In genomic region chr16:1108299-1109252, GRCh38 we compare ENCODE assay signal across 12 cellular contexts. TPM values are rescaled to one million over a fixed set of nuclear protein-coding genes. Genes with fewer than 3 reads are reported as not detected.
DNase-seq lines count a peak whose midpoint lies in the region; FAIRE-seq and TF ChIP-seq lines count a peak whose summit lies in the region.
"Had no signal": no experiment of that assay in that cellular context is flagged by ENCODE, and none has a peak within 500 bp of the region (broad histone marks: within the 10 kb centered on the region; RNA-seq: fewer than 3 reads in every experiment).

No MANE protein-coding gene starts in this region.

- peaks cover 0 to 17% (median 13%) of the 10 kb centered on the region in 4 donors for H3K4me1 ChIP-seq in sigmoid colon

- H3K4me3 ChIP-seq in dorsolateral prefrontal cortex (no peak overlapping the region), sigmoid colon (no peak overlapping the region)
- H3K4me3 ChIP-seq: ascending aorta had no signal

- TF ChIP-seq EP300 in sigmoid colon (IDR thresholded peaks at IDR 0.05) = no peak

- no peak for TF ChIP-seq POLR2A in sigmoid colon (IDR thresholded peaks at IDR 0.05)

- no peaks in the 10 kb centered on the region for H3K9me3 ChIP-seq in sigmoid colon
- H3K9me3 ChIP-seq: ascending aorta had no signal

- H3K36me3 ChIP-seq in sigmoid colon = no peaks in the 10 kb centered on the region
- H3K36me3 ChIP-seq: ascending aorta had no signal

- no peak overlapping the region for H3K27ac ChIP-seq in dorsolateral prefrontal cortex
- H3K27ac ChIP-seq in sigmoid colon = peak overlapping the region in 1 of 4 donors; percentile 37
- H3K27ac ChIP-seq: ascending aorta had no signal

- H3K27me3 ChIP-seq in dorsolateral prefrontal cortex = peaks cover 0 to 47% (median 18%) of the 10 kb centered on the region in 45 donors
- H3K27me3 ChIP-seq in sigmoid colon = peaks cover 1 to 28% (median 4%) of the 10 kb centered on the region in 3 donors

- FAIRE-seq in GM19239 (lab: Jason Lieb, UNC) = no peak

- intact Hi-C loops in dorsolateral prefrontal cortex (cut with DNase I) (no loop called here), sigmoid colon (cut with DNase I) (no loop called here)

- DNase-seq in EH (ENCODE audit: low read depth) (peak; percentile 5), NCI-H2196 (lab: John Stamatoyannopoulos, UW; ENCODE audit: unreplicated experiment) (peak; percentile 84), dorsolateral prefrontal cortex (peak in 8 of 10 donors; percentile 32 to 83 (median 62)), sigmoid colon (peak; percentile 92), NCI-H187 (lab: John Stamatoyannopoulos, UW) (no peak), GM19239 (ENCODE audit: insufficient read length, low spot score) (no peak), ecto neural progenitor cell (ENCODE audit: low spot score) (no peak)
- DNase-seq: stimulated activated naive CD4-positive, alpha-beta T cell had no signal

- 19 to 44% methylated on average over 42 of the region's 42 CpGs for WGBS in sigmoid colon, 2 donors

- no peak for TF ChIP-seq CTCF in dorsolateral prefrontal cortex (IDR thresholded peaks at IDR 0.05 in 54 of 56, conservative IDR thresholded peaks at IDR 0.05 in 2 of 56; ENCODE audit: low read depth in 1 of 56, partially characterized antibody in 56 of 56)
- no peak for TF ChIP-seq CTCF in sigmoid colon (IDR thresholded peaks at IDR 0.05)

RNA-seq across cellular contexts. Expression of gene C1QTNF8, which starts 12.5 kb away (rescaled TPM):
- total RNA-seq in dorsolateral prefrontal cortex (under 1 TPM in 12 of 120 experiments, not detected in 108; 0.27 to 0.98 (median 0.49) TPM), sigmoid colon (not detected)
- polyA plus RNA-seq in sigmoid colon = not detected
- total RNA-seq: activated CD8-positive, alpha-beta memory T cell treated with anti-CD3 and anti-CD28 coated beads for 36 hours; ascending aorta; mononuclear cell; SK-MEL-5 had no signal

RNA-seq across cellular contexts. Expression of gene SSTR5, which starts 36.0 kb away (rescaled TPM):
- total RNA-seq in dorsolateral prefrontal cortex (under 1 TPM in 8 of 120 experiments, not detected in 112; 0.37 to 0.67 (median 0.44) TPM), sigmoid colon (not detected)
- under 1 TPM in 1 of 3 donors, not detected in 2; 0.04 TPM for polyA plus RNA-seq in sigmoid colon
- total RNA-seq: activated CD8-positive, alpha-beta memory T cell treated with anti-CD3 and anti-CD28 coated beads for 36 hours; ascending aorta; mononuclear cell; SK-MEL-5 had no signal

RNA-seq across cellular contexts. Expression of gene CACNA1H, which starts 44.3 kb away (rescaled TPM):
- 10 to 100 TPM in 22 of 120 experiments, 1 to 10 TPM in 98; 2.5 to 14.6 (median 7.0) TPM for total RNA-seq in dorsolateral prefrontal cortex
- 100 to 1,000 TPM in 2 of 4 donors, 10 to 100 TPM in 2; 37.0 to 181 (median 127) TPM for total RNA-seq in sigmoid colon
- polyA plus RNA-seq in sigmoid colon = 10 to 100 TPM in 1 of 3 donors, 1 to 10 TPM in 1, under 1 TPM in 1; 0.46 to 10.1 (median 1.8) TPM

Comparison
In these comparisons a context has a peak if more than half of its experiments do, and no peak if none do; other contexts are left out.
1. DNase-seq: peak in EH (single experiment), NCI-H2196 (single experiment), dorsolateral prefrontal cortex (8 of 10) and sigmoid colon (single experiment); none in NCI-H187 (0 of 2), GM19239 (single experiment) and ecto neural progenitor cell (single experiment).